ENCODE assay signal across 9 cellular contexts in the genomic region with DNA sequence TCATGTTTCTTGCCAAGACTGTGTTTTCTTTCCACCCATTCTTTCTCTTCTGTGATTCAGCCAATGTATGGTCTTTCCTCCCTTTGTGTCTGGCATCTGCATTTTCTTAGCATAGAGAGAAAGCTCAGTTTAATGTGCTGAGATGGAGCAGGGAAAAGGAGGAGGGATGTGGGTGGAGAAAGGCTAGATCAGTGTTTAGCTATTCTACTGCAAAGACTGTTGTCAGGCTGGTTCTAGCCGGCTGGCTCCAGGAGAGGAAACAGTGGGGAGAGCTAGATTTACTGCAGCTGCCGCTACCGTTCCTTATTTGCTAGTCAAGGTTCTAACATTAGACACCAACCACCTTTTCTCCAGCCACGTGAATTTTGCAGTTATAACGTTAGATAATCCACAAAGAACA. TPM values are rescaled to one million over a fixed set of nuclear protein-coding genes. Genes with fewer than 3 reads are reported as not detected.
DNase-seq lines count a peak whose midpoint lies in the region; ATAC-seq and TF ChIP-seq lines count a peak whose summit lies in the region.
"Had no signal": no experiment of that assay in that cellular context is flagged by ENCODE, and none has a peak within 500 bp of the region (broad histone marks: within the 10 kb centered on the region; RNA-seq: fewer than 3 reads in every experiment).

No MANE protein-coding gene starts in this region.

- H3K9ac ChIP-seq in Loucy (ENCODE audit: low read depth, low read length, poor library complexity, severe bottlenecking): peak overlapping the region; percentile 57

- peaks cover 6% of the 10 kb centered on the region for H3K4me1 Mint-ChIP-seq in activated T-helper 1 cell treated with anti-CD3 and anti-CD28 coated beads, Interleukin-12 subunit alpha, Interleukin-12 subunit beta, Interleukin-2, Interleukin-4 antibody, amounts not matched to agents 30 ng/mL and 10 ng/mL and 1 ng/mL, durations not matched to agents 14 hours and 24 hours and 36 hours (ENCODE audit: low read depth)
- peaks cover 7 to 15% (median 10%) of the 10 kb centered on the region in 4 donors for H3K4me1 Mint-ChIP-seq in CD4-positive, alpha-beta memory T cell

- H3K9me2 ChIP-seq in Loucy (replicated peaks; ENCODE audit: low read depth, low read length): no peaks in the 10 kb centered on the region

- TF ChIP-seq CTCF in 22Rv1 (IDR thresholded peaks at IDR 0.05): no peak
- TF ChIP-seq CTCF in Loucy (conservative IDR thresholded peaks at IDR 0.05; ENCODE audit: low read length): no peak

- H3K4me2 ChIP-seq in Loucy (ENCODE audit: low read depth, low read length, poor library complexity, severe bottlenecking): peak overlapping the region; percentile 68

- DNase-seq in anterior cingulate cortex (lab: John Stamatoyannopoulos, UW) (peak in 52 of 58 donors; percentile 9 to 87 (median 49)), iris pigment epithelial cell (ENCODE audit: low read depth) (peak; percentile 52), substantia nigra (lab: John Stamatoyannopoulos, UW) (peak in 30 of 49 donors; percentile 1 to 53 (median 29))
- DNase-seq in activated T-helper 1 cell treated with anti-CD3 and anti-CD28 coated beads, Interleukin-12 subunit alpha, Interleukin-12 subunit beta, Interleukin-2, Interleukin-4 antibody, amounts not matched to agents 30 ng/mL and 10 ng/mL and 1 ng/mL, durations not matched to agents 14 hours and 24 hours and 36 hours (ENCODE audit: low spot score): no peak
- DNase-seq in CD4-positive, alpha-beta memory T cell: no peak

- no peaks in the 10 kb centered on the region for H3K79me2 ChIP-seq in Loucy (ENCODE audit: insufficient read depth, low read length)

- no peak overlapping the region for H3K4me3 Mint-ChIP-seq in activated T-helper 1 cell treated with anti-CD3 and anti-CD28 coated beads, Interleukin-12 subunit alpha, Interleukin-12 subunit beta, Interleukin-2, Interleukin-4 antibody, amounts not matched to agents 30 ng/mL and 10 ng/mL and 1 ng/mL, durations not matched to agents 14 hours and 24 hours and 36 hours
- no peak overlapping the region for H3K4me3 Mint-ChIP-seq in CD4-positive, alpha-beta memory T cell

- H3K27me3 Mint-ChIP-seq in activated T-helper 1 cell treated with anti-CD3 and anti-CD28 coated beads, Interleukin-12 subunit alpha, Interleukin-12 subunit beta, Interleukin-2, Interleukin-4 antibody, amounts not matched to agents 30 ng/mL and 10 ng/mL and 1 ng/mL, durations not matched to agents 14 hours and 24 hours and 36 hours (ENCODE audit: insufficient read depth): peaks cover 44% of the 10 kb centered on the region
- no peaks in the 10 kb centered on the region for H3K27me3 Mint-ChIP-seq in CD4-positive, alpha-beta memory T cell

- intact Hi-C loops in activated T-helper 1 cell treated with anti-CD3 and anti-CD28 coated beads, Interleukin-12 subunit alpha, Interleukin-12 subunit beta, Interleukin-2, Interleukin-4 antibody, amounts not matched to agents 30 ng/mL and 10 ng/mL and 1 ng/mL, durations not matched to agents 14 hours and 24 hours and 36 hours (cut with micrococcal nuclease): no loop called here
- intact Hi-C loops in CD4-positive, alpha-beta memory T cell (cut with micrococcal nuclease): no loop called here

- H3K36me3 ChIP-seq in Loucy (ENCODE audit: insufficient read depth, low read length): no peaks in the 10 kb centered on the region
- H3K36me3 ChIP-seq in CD4-positive, alpha-beta memory T cell (ENCODE audit: insufficient read depth, low read length): no peaks in the 10 kb centered on the region

- peaks cover 46% of the 10 kb centered on the region for H3K4me1 ChIP-seq in Loucy (ENCODE audit: insufficient read depth, low read length, poor library complexity, severe bottlenecking)
- peaks cover 7% of the 10 kb centered on the region for H3K4me1 ChIP-seq in CD4-positive, alpha-beta memory T cell (ENCODE audit: insufficient read depth, low read length)

- no peak overlapping the region for H3K27ac Mint-ChIP-seq in activated T-helper 1 cell treated with anti-CD3 and anti-CD28 coated beads, Interleukin-12 subunit alpha, Interleukin-12 subunit beta, Interleukin-2, Interleukin-4 antibody, amounts not matched to agents 30 ng/mL and 10 ng/mL and 1 ng/mL, durations not matched to agents 14 hours and 24 hours and 36 hours
- H3K27ac Mint-ChIP-seq in CD4-positive, alpha-beta memory T cell: peak overlapping the region in 3 of 7 donors; percentile 43 to 60 (median 44)

- H3K9me3 Mint-ChIP-seq in activated T-helper 1 cell treated with anti-CD3 and anti-CD28 coated beads, Interleukin-12 subunit alpha, Interleukin-12 subunit beta, Interleukin-2, Interleukin-4 antibody, amounts not matched to agents 30 ng/mL and 10 ng/mL and 1 ng/mL, durations not matched to agents 14 hours and 24 hours and 36 hours: no peaks in the 10 kb centered on the region
- H3K9me3 Mint-ChIP-seq in CD4-positive, alpha-beta memory T cell: no peaks in the 10 kb centered on the region

- H3K36me3 Mint-ChIP-seq in activated T-helper 1 cell treated with anti-CD3 and anti-CD28 coated beads, Interleukin-12 subunit alpha, Interleukin-12 subunit beta, Interleukin-2, Interleukin-4 antibody, amounts not matched to agents 30 ng/mL and 10 ng/mL and 1 ng/mL, durations not matched to agents 14 hours and 24 hours and 36 hours (ENCODE audit: low read depth): peaks cover 2% of the 10 kb centered on the region
- H3K36me3 Mint-ChIP-seq in CD4-positive, alpha-beta memory T cell: peaks cover 0 to 6% of the 10 kb centered on the region in 2 donors

- no peak for ATAC-seq in GM18502 (IDR thresholded peaks at IDR 0.05; ENCODE audit: poor library complexity, unreplicated experiment)

- H4K20me1 ChIP-seq in Loucy (ENCODE audit: insufficient read depth, low read length, poor library complexity, severe bottlenecking): no peaks in the 10 kb centered on the region

- peak overlapping the region; percentile 26 for H3K4me3 ChIP-seq in Loucy (ENCODE audit: low read length, poor library complexity, severe bottlenecking)
- no peak overlapping the region for H3K4me3 ChIP-seq in CD4-positive, alpha-beta memory T cell (ENCODE audit: low read length in 2 of 2)

- H3F3A ChIP-seq in Loucy (ENCODE audit: low read depth): 0 out of 2 replicates have a peak, but pooled peaks cover 4% of the 10 kb centered on the region

- CTCF ChIA-PET in CD4-positive, alpha-beta memory T cell (lab: Charles Lee; ENCODE audit: partially characterized antibody): interaction anchor here (1.0 to 1.1 kb wide), 2 partner anchors 11 to 15 kb away, joined by 3 read pairs; no protein-coding TSS in a partner anchor

- no peaks in the 10 kb centered on the region for H3K27me3 ChIP-seq in Loucy (ENCODE audit: insufficient read depth, low read length, poor library complexity, severe bottlenecking)
- no peaks in the 10 kb centered on the region for H3K27me3 ChIP-seq in CD4-positive, alpha-beta memory T cell (ENCODE audit: insufficient read depth, low read length)

- POLR2A ChIA-PET in CD4-positive, alpha-beta memory T cell (lab: Charles Lee; ENCODE audit: partially characterized antibody): no interaction called here

- H3K27ac ChIP-seq in 22Rv1 (peak overlapping the region; percentile 60), substantia nigra (ENCODE audit: low read depth, low read length, poor library complexity, severe bottlenecking) (peak overlapping the region; percentile 42)
- H3K27ac ChIP-seq in CD4-positive, alpha-beta memory T cell (ENCODE audit: low read depth, low read length): no peak overlapping the region

- peak overlapping the region; percentile 75 for H2AFZ ChIP-seq in Loucy (ENCODE audit: low read length)

- no peaks in the 10 kb centered on the region for H3K9me3 ChIP-seq in Loucy (ENCODE audit: insufficient read depth, low read depth, low read length)
- H3K9me3 ChIP-seq in CD4-positive, alpha-beta memory T cell (ENCODE audit: control insufficient read depth in 1 of 2, low read length in 2 of 2): no peaks in the 10 kb centered on the region

RNA-seq across cellular contexts. Expression of a gene that starts 5.2 kb away (rescaled TPM):
- 0.47 and 0.52 TPM in 2 replicates for total RNA-seq in activated T-helper 1 cell treated with anti-CD3 and anti-CD28 coated beads, Interleukin-12 subunit alpha, Interleukin-12 subunit beta, Interleukin-2, Interleukin-4 antibody, amounts not matched to agents 30 ng/mL and 10 ng/mL and 1 ng/mL, durations not matched to agents 14 hours and 24 hours and 36 hours
- 10 to 100 TPM; 23.0 to 27.3 TPM for total RNA-seq in CD4-positive, alpha-beta memory T cell
- polyA plus RNA-seq in CD4-positive, alpha-beta memory T cell: 1 to 10 TPM; 2.9 to 4.7 TPM

RNA-seq across cellular contexts. Expression of a gene that starts 29.9 kb away (rescaled TPM):
- total RNA-seq in activated T-helper 1 cell treated with anti-CD3 and anti-CD28 coated beads, Interleukin-12 subunit alpha, Interleukin-12 subunit beta, Interleukin-2, Interleukin-4 antibody, amounts not matched to agents 30 ng/mL and 10 ng/mL and 1 ng/mL, durations not matched to agents 14 hours and 24 hours and 36 hours: not detected in 2 replicates
- total RNA-seq in CD4-positive, alpha-beta memory T cell: not detected
- polyA plus RNA-seq in CD4-positive, alpha-beta memory T cell: not detected
- total RNA-seq: T-helper 1 cell treated with Interleukin-12 subunit alpha and Interleukin-12 subunit beta and Interleukin-4 antibody, amounts not matched to agents 30 ng/mL and 1 ng/mL, for 36 hours had no signal

Comparison
In these comparisons a context has a peak if more than half of its experiments do, and no peak if none do; other contexts are left out.
1. DNase-seq: peak in anterior cingulate cortex (52 of 58), iris pigment epithelial cell (single experiment) and substantia nigra (30 of 49); none in activated T-helper 1 cell treated with anti-CD3 and anti-CD28 coated beads, Interleukin-12 subunit alpha, Interleukin-12 subunit beta, Interleukin-2, Interleukin-4 antibody, amounts not matched to agents 30 ng/mL and 10 ng/mL and 1 ng/mL, durations not matched to agents 14 hours and 24 hours and 36 hours (single experiment) and CD4-positive, alpha-beta memory T cell (0 of 5).
2. RNA of a gene that starts 5.2 kb away (total RNA-seq): 23.0 to 27.3 TPM in CD4-positive, alpha-beta memory T cell; 0.47 to 0.52 TPM in activated T-helper 1 cell treated with anti-CD3 and anti-CD28 coated beads, Interleukin-12 subunit alpha, Interleukin-12 subunit beta, Interleukin-2, Interleukin-4 antibody, amounts not matched to agents 30 ng/mL and 10 ng/mL and 1 ng/mL, durations not matched to agents 14 hours and 24 hours and 36 hours; every median in the first group is over 10 times any median in the second.